ENCODE assay signal across 1 cellular context in the genomic region with DNA sequence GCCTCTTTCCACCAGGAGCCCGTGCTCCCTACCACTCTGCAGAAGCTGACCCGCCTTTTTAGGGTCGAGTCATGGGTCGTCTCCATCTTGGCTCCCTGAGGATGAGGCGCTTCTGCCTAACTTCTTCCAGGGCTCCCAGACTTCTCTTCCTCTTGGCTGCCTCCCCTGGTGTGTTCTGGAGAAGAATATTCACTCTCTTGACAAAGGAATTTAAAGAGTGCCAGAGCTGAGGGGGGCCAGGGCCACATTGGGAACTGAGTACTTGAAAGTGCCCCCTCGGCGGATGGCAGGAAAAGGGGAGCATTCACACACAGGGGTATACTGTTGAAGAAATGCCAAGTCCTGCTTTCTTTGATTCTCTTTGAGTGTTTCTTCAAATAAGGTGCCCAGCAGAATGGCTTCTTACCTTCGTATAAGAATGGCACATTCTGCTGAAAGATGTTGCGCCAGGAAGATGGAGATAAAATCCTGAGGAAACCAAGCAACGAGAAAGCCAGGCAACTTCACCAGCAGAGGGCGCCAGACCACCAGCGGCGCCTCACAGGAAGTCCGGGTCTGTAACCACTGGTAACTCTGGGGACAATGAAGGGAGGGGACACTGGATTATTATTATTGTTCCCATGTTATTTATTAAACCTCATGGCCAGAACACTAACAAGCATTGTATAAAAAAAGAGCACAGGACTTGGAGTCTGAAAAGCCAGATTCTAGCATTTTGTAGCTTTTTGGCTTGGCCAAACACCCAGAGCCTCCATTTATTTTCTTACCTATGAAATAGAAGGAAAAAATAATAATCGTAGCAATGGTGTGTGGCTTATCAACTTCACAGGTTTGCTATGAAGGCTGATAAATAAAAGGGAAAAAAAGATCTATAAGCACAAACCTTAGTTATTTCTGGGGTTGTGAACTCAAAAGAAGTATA.
TF ChIP-seq lines count a peak whose summit lies in the region.

No MANE protein-coding gene starts in this region.

TF ChIP-seq in GM12878, 131 proteins besides CTCF, POLR2A, EP300 and RAD21 (continued from another document):
- peak; percentile 29; the same call in 1 of the 2 replicates for TF ChIP-seq RUNX3 (IDR thresholded peaks at IDR 0.05; ENCODE audit: low read length)
- TF ChIP-seq, protein P1, sequence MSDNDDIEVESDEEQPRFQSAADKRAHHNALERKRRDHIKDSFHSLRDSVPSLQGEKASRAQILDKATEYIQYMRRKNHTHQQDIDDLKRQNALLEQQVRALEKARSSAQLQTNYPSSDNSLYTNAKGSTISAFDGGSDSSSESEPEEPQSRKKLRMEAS (IDR thresholded peaks at IDR 0.05; ENCODE audit: low read depth, low read length) = no peak
- no peak for TF ChIP-seq ZNF207 (IDR thresholded peaks at IDR 0.05; ENCODE audit: borderline replicate concordance)
- TF ChIP-seq KAT2A (conservative IDR thresholded peaks at IDR 0.05; ENCODE audit: control insufficient read depth, low read depth, low read length) = no peak
- peak; percentile 63; the same call in 1 of the 2 replicates for TF ChIP-seq SMC3 (IDR thresholded peaks at IDR 0.05; ENCODE audit: borderline replicate concordance, low read length)
- no peak for TF ChIP-seq RFX5 (IDR thresholded peaks at IDR 0.05; ENCODE audit: low read depth, low read length)
TF ChIP-seq in GM12878: peak in this region for 4.
